In genomic region chr5:172715931-172716682, GRCh38 we compare ENCODE assay signal across 2 cellular contexts.
A peak's percentile ranks its signal among the peaks of the same experiment; 100 is the strongest.
TF ChIP-seq lines count a peak whose summit lies in the region.

No MANE protein-coding gene starts in this region.

TF ChIP-seq in A549, 52 proteins besides CTCF, POLR2A, EP300 and RAD21 (continued from another document):
- TF ChIP-seq HOXB13 (CRISPR knock-in tag; IDR thresholded peaks at IDR 0.05; ENCODE audit: low read depth) (peak; percentile 81), HOXB5 (CRISPR knock-in tag; IDR thresholded peaks at IDR 0.05) (0 out of 2 replicates have a peak, but pooled peaks have one; percentile 61), HEYL (CRISPR knock-in tag; IDR thresholded peaks at IDR 0.05) (0 out of 2 replicates have a peak, but pooled peaks have one; percentile 11), FOSB (CRISPR knock-in tag; IDR thresholded peaks at IDR 0.05) (0 out of 2 replicates have a peak, but pooled peaks have one; percentile 14), HOXA7 (CRISPR knock-in tag; IDR thresholded peaks at IDR 0.05) (peak; percentile 77; the same call in 1 of the 2 replicates), EHF (CRISPR knock-in tag; IDR thresholded peaks at IDR 0.05) (no peak; the same call in 1 of the 2 replicates), ZSCAN20 (CRISPR knock-in tag; IDR thresholded peaks at IDR 0.05) (peak; percentile 8; the same call in 1 of the 2 replicates)
- TF ChIP-seq, protein P1, sequence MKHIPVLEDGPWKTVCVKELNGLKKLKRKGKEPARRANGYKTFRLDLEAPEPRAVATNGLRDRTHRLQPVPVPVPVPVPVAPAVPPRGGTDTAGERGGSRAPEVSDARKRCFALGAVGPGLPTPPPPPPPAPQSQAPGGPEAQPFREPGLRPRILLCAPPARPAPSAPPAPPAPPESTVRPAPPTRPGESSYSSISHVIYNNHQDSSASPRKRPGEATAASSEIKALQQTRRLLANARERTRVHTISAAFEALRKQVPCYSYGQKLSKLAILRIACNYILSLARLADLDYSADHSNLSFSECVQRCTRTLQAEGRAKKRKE (CRISPR knock-in tag; IDR thresholded peaks at IDR 0.05; ENCODE audit: low read depth) = peak; percentile 39

TF ChIP-seq in H1, 55 proteins besides CTCF, POLR2A, EP300 and RAD21 (continued from another document):
- no peak for TF ChIP-seq HDAC2 (IDR thresholded peaks at IDR 0.05; ENCODE audit: borderline replicate concordance in 1 of 2, low read depth in 2 of 2, low read length in 2 of 2)
- TF ChIP-seq TBP (IDR thresholded peaks at IDR 0.05; ENCODE audit: low read depth, low read length) = no peak
- TF ChIP-seq KDM5A (IDR thresholded peaks at IDR 0.05; ENCODE audit: low read length) = no peak
- TF ChIP-seq PHF8 (conservative IDR thresholded peaks at IDR 0.05; ENCODE audit: low read depth, low read length) = no peak
- no peak for TF ChIP-seq ASH2L (IDR thresholded peaks at IDR 0.05; ENCODE audit: low read length)
- TF ChIP-seq RBBP5 (IDR thresholded peaks at IDR 0.05; ENCODE audit: borderline replicate concordance, low read depth, low read length) = no peak
- no peak for TF ChIP-seq POU5F1 (IDR thresholded peaks at IDR 0.05; ENCODE audit: low read depth, low read length)
- TF ChIP-seq FOSL1 (IDR thresholded peaks at IDR 0.05; ENCODE audit: insufficient read depth, low read depth, low read length) = no peak
- TF ChIP-seq ZNF274 (IDR thresholded peaks at IDR 0.05; ENCODE audit: borderline replicate concordance, extremely low read depth, low read length) = no peak
- TF ChIP-seq MAX (IDR thresholded peaks at IDR 0.05) = no peak
- no peak for TF ChIP-seq BACH1 (IDR thresholded peaks at IDR 0.05; ENCODE audit: low read length)
- TF ChIP-seq SIX5 (IDR thresholded peaks at IDR 0.05; ENCODE audit: low read depth, low read length) = no peak
- no peak for TF ChIP-seq TEAD4 (IDR thresholded peaks at IDR 0.05; ENCODE audit: low read depth, low read length)
- TF ChIP-seq CEBPB (IDR thresholded peaks at IDR 0.05; ENCODE audit: low read depth, low read length) = no peak
- TF ChIP-seq SIN3A (conservative IDR thresholded peaks at IDR 0.05 in 1 of 2, IDR thresholded peaks at IDR 0.05 in 1 of 2; ENCODE audit: low read depth in 1 of 2, low read length in 2 of 2) = no peak
- TF ChIP-seq CHD7 (IDR thresholded peaks at IDR 0.05; ENCODE audit: insufficient replicate concordance, low read length) = no peak
